9 cellular contexts compared by ENCODE assay signal in the genomic region with DNA sequence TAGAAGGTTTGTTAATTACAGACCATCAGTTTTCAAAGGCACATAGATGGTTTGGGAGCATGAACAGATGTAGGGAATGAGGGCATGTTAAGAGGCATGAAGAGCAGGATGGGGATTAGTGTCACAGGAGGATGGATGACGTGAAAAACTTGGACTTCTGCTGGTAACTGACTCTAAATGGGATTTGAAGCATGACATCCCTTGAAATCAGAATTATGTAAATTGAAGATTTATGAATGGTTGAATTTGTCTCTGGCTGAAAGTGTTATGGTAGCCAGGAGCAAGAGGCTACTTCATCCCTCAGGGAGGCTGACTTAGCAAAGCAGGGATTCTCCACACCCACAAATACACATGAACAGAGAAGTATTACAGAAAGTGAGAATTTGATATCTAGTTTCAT.
"Had no signal": no experiment of that assay in that cellular context is flagged by ENCODE, and none has a peak within 500 bp of the region (broad histone marks: within the 10 kb centered on the region; RNA-seq: fewer than 3 reads in every experiment).

No MANE protein-coding gene starts in this region.

- H3K27ac ChIP-seq: GM23248 had no signal

- DNase-seq: GM23248, GOT3, H7, H9, HCEC 1CT, HFFc6 had no signal

- H3K9me3 ChIP-seq: HAP-1 had no signal

- H3K4me1 ChIP-seq: HAP-1 had no signal

- H3K4me3 ChIP-seq: GM23248, GM23338, HAP-1 had no signal

- ATAC-seq: GM23338, HCT116 had no signal

- H3K36me3 ChIP-seq: HAP-1 had no signal
